16 cellular contexts compared by ENCODE assay signal in genomic region chr7:128311-129080, GRCh38.
"Had no signal": no experiment of that assay in that cellular context is flagged by ENCODE, and none has a peak within 500 bp of the region (broad histone marks: within the 10 kb centered on the region; RNA-seq: fewer than 3 reads in every experiment).

No MANE protein-coding gene starts in this region.

- FAIRE-seq: endometrium had no signal

- DNase-seq: activated CD4-positive, alpha-beta memory T cell treated with anti-CD3 and anti-CD28 coated beads, Interleukin-2, amount 10 ng/mL, durations not matched to agents 7 days and 5 days; activated CD4-positive, alpha-beta T cell treated with anti-CD3 and anti-CD28 coated beads, Interleukin-2, amount 10 ng/mL, durations not matched to agents 24 days and 14 days; activated effector memory CD4-positive, alpha-beta T cell treated with Interleukin-2 at 50 U/mL for 16 hours; activated naive CD4-positive, alpha-beta T cell treated with anti-CD3 and anti-CD28 coated beads, Interleukin-2, amount 10 ng/mL, durations not matched to agents 7 days and 5 days; activated T-cell treated with anti-CD3 and anti-CD28 coated beads, Interleukin-2, amount 50 U/mL, for 72 hours; amygdala; cerebellar nuclear complex; left ventricle myocardium inferior; natural killer cell; stimulated activated CD4-positive, alpha-beta T cell treated with anti-CD3 and anti-CD28 coated beads, Interleukin-2, amount 100 ng/mL, for 48 hours; stimulated activated CD8-positive, alpha-beta memory T cell treated with anti-CD3 and anti-CD28 coated beads, Interleukin-4, amount 100 ng/mL, for 48 hours; stimulated activated naive B cell treated with anti-CD40 and anti-IgM and Interleukin-4, amounts not matched to agents 10 μg/mL and 1 μg/mL and 100 μg/mL, for 72 hours; T-helper 17 cell had no signal

- ATAC-seq: activated T-cell treated with anti-CD3 and anti-CD28 coated beads, Interleukin-2, amount 50 U/mL, for 72 hours; natural killer cell; stimulated activated naive B cell treated with anti-CD40 and anti-IgM and Interleukin-4, amounts not matched to agents 10 μg/mL and 1 μg/mL and 100 μg/mL, for 72 hours; T-helper 17 cell had no signal

- H3K9me3 ChIP-seq: left ventricle myocardium inferior, ovary, prostate gland had no signal

- H3K27ac ChIP-seq: prostate gland had no signal

- H3K4me1 ChIP-seq: prostate gland had no signal

- H3K36me3 ChIP-seq: left ventricle myocardium inferior, ovary, prostate gland had no signal

- H3K27me3 ChIP-seq: ovary had no signal

- H3K4me3 ChIP-seq: ovary, prostate gland had no signal
